In genomic region chrX:72127332-72127731, GRCh38 we compare ENCODE assay signal across 14 cellular contexts. TPM values are rescaled to one million over a fixed set of nuclear protein-coding genes. Genes with fewer than 3 reads are reported as not detected.
"Had no signal": no experiment of that assay in that cellular context is flagged by ENCODE, and none has a peak within 500 bp of the region (broad histone marks: within the 10 kb centered on the region; RNA-seq: fewer than 3 reads in every experiment).

No MANE protein-coding gene starts in this region.

- H3K27ac ChIP-seq: brain microvascular endothelial cell, prostate gland, right lobe of liver, upper lobe of right lung had no signal

- H3K27ac Mint-ChIP-seq: activated CD4-positive, alpha-beta T cell treated with anti-CD3 and anti-CD28 coated beads, Interleukin-2, amount 10 ng/mL, durations not matched to agents 7 days and 5 days; activated naive CD8-positive, alpha-beta T cell treated with anti-CD3 and anti-CD28 coated beads for 36 hours; activated T-helper 1 cell treated with anti-CD3 and anti-CD28 coated beads, Interleukin-12 subunit alpha, Interleukin-12 subunit beta, Interleukin-2, Interleukin-4 antibody, amounts not matched to agents 30 ng/mL and 10 ng/mL and 1 ng/mL, durations not matched to agents 14 hours and 24 hours and 36 hours; naive thymus-derived CD4-positive, alpha-beta T cell; stimulated activated naive CD8-positive, alpha-beta T cell treated with anti-CD3 and anti-CD28 coated beads, Interleukin-15, amount 100 ng/mL, for 72 hours had no signal

- H3K4me3 Mint-ChIP-seq: activated CD4-positive, alpha-beta T cell treated with anti-CD3 and anti-CD28 coated beads, Interleukin-2, amount 10 ng/mL, durations not matched to agents 7 days and 5 days; activated naive CD8-positive, alpha-beta T cell treated with anti-CD3 and anti-CD28 coated beads for 36 hours; activated T-helper 1 cell treated with anti-CD3 and anti-CD28 coated beads, Interleukin-12 subunit alpha, Interleukin-12 subunit beta, Interleukin-2, Interleukin-4 antibody, amounts not matched to agents 30 ng/mL and 10 ng/mL and 1 ng/mL, durations not matched to agents 14 hours and 24 hours and 36 hours; central memory CD8-positive, alpha-beta T cell; naive thymus-derived CD4-positive, alpha-beta T cell; stimulated activated naive CD8-positive, alpha-beta T cell treated with anti-CD3 and anti-CD28 coated beads, Interleukin-15, amount 100 ng/mL, for 72 hours had no signal

- H3K9me3 ChIP-seq: prostate gland, right lobe of liver, thoracic aorta, upper lobe of right lung had no signal

- H3K9me3 Mint-ChIP-seq: activated CD4-positive, alpha-beta T cell treated with anti-CD3 and anti-CD28 coated beads, Interleukin-2, amount 10 ng/mL, durations not matched to agents 7 days and 5 days; activated naive CD8-positive, alpha-beta T cell treated with anti-CD3 and anti-CD28 coated beads for 36 hours; activated T-helper 1 cell treated with anti-CD3 and anti-CD28 coated beads, Interleukin-12 subunit alpha, Interleukin-12 subunit beta, Interleukin-2, Interleukin-4 antibody, amounts not matched to agents 30 ng/mL and 10 ng/mL and 1 ng/mL, durations not matched to agents 14 hours and 24 hours and 36 hours; central memory CD8-positive, alpha-beta T cell; stimulated activated naive CD8-positive, alpha-beta T cell treated with anti-CD3 and anti-CD28 coated beads, Interleukin-15, amount 100 ng/mL, for 72 hours had no signal

- H3K36me3 Mint-ChIP-seq: activated naive CD8-positive, alpha-beta T cell treated with anti-CD3 and anti-CD28 coated beads for 36 hours had no signal

- H3K27me3 Mint-ChIP-seq: central memory CD8-positive, alpha-beta T cell had no signal

- H3K4me3 ChIP-seq: coronary artery, prostate gland, right lobe of liver, thoracic aorta, upper lobe of right lung had no signal

- H3K27me3 ChIP-seq: right lobe of liver, upper lobe of right lung had no signal

- H3K36me3 ChIP-seq: brain microvascular endothelial cell, prostate gland, right lobe of liver, thoracic aorta, upper lobe of right lung had no signal

- H3K4me1 ChIP-seq: prostate gland had no signal

- DNase-seq: brain microvascular endothelial cell, foreskin melanocyte, kidney glomerular epithelial cell had no signal

RNA-seq across cellular contexts. Expression of gene RTL5, which starts 4.4 kb away (rescaled TPM):
- polyA plus RNA-seq: naive thymus-derived CD4-positive, alpha-beta T cell had no signal
